ENCODE assay signal across 8 cellular contexts in the genomic region with DNA sequence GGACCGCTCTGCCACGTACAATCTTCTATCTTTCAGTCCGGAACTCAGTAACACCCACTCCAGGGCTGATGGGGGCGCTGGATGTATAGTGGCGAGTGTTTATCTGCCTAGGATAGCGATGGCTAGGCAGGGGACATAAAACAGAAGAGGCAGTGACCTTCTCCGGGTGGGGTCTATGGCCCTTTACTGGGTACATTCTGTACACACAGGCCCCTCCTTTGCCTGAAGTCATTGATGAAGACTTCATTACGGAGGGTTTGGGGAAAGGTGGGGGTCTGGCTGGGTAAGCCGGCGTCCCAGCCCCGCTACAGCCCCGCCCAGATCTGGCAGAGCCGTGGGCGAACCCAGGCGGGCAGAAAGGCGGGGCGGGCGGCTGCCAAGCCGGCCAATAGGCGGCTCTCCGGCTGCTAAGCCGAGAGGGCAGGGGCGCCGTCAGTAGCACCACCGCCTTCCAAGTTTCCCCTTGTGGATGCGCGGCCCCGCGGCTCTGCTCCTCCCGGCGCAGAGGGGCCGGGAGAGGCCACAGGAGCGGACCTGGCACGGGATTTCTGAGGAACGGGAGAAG. TPM values are rescaled to one million over a fixed set of nuclear protein-coding genes. Genes with fewer than 3 reads are reported as not detected.
DNase-seq lines count a peak whose midpoint lies in the region; ATAC-seq and TF ChIP-seq lines count a peak whose summit lies in the region.

A gene with protein sequence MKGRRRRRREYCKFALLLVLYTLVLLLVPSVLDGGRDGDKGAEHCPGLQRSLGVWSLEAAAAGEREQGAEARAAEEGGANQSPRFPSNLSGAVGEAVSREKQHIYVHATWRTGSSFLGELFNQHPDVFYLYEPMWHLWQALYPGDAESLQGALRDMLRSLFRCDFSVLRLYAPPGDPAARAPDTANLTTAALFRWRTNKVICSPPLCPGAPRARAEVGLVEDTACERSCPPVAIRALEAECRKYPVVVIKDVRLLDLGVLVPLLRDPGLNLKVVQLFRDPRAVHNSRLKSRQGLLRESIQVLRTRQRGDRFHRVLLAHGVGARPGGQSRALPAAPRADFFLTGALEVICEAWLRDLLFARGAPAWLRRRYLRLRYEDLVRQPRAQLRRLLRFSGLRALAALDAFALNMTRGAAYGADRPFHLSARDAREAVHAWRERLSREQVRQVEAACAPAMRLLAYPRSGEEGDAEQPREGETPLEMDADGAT (plus strand): TSS at position 435 of the 565 bp plus-strand sequence. CDS start 167 bp downstream, outside the sequence.

- H3K14ac ChIP-seq in mesenchymal stem cell (ENCODE audit: low read length in 2 of 2) = no peak within 1 kb of the TSS

- H3K27me3 ChIP-seq in endodermal cell (ENCODE audit: control insufficient read depth, insufficient read depth, low read length, poor library complexity, severe bottlenecking) = peaks cover 9% of the 10 kb centered on the region
- peaks cover 0 to 11% of the 10 kb centered on the region in 2 experiments for H3K27me3 ChIP-seq in mesenchymal stem cell (ENCODE audit: control insufficient read depth in 1 of 2, insufficient read depth in 1 of 2, low read length in 2 of 2)

- CTCF ChIA-PET in activated CD8-positive, alpha-beta memory T cell treated with anti-CD3 and anti-CD28 coated beads, Interleukin-2, amount 10 ng/mL, durations not matched to agents 7 days and 5 days (lab: Charles Lee) = interaction anchor here (0.6 to 2.3 kb wide), 5 partner anchors 11 to 331 kb away, joined by 3 to 10 read pairs (median 4); no protein-coding TSS in a partner anchor

- WGBS in endodermal cell (ENCODE audit: insufficient coverage in 1 of 2, insufficient read length in 1 of 2), 2 experiments = 2% methylated on average over 33 of the region's 35 CpGs; no CpG with 5 or more reads in 1 of the 2 experiments
- 0% methylated on average over 14 of the region's 35 CpGs for WGBS in mesenchymal stem cell

- DNase-seq in Ammon's horn (ENCODE audit: low spot score) (peak; percentile 49), NCI-H82 treated with DMSO at 0.1 percent for 48 hours (lab: John Stamatoyannopoulos, UW; ENCODE audit: unreplicated experiment) (peak; percentile 49), endodermal cell (peak; percentile 85), mesenchymal stem cell (peak; percentile 77)
- DNase-seq in activated CD8-positive, alpha-beta memory T cell treated with anti-CD3 and anti-CD28 coated beads, Interleukin-2, amount 10 ng/mL, durations not matched to agents 7 days and 5 days = peak; percentile 76

- no peak within 1 kb of the TSS for H2BK5ac ChIP-seq in mesenchymal stem cell (ENCODE audit: low read depth, low read length, poor library complexity, severe bottlenecking)

- peak within 1 kb of the TSS in 1 of 2 experiments; percentile 14 for H3K23ac ChIP-seq in mesenchymal stem cell (ENCODE audit: low read length in 2 of 2)

- H3K4me3 ChIP-seq in endodermal cell (ENCODE audit: low read length) = peak within 1 kb of the TSS; percentile 66
- peak within 1 kb of the TSS; percentile 71 to 83 for H3K4me3 ChIP-seq in mesenchymal stem cell (ENCODE audit: insufficient read depth in 1 of 2, low read depth in 1 of 2, low read length in 2 of 2)

- peak; percentile 46 for TF ChIP-seq POLR2A in GM19099 (IDR thresholded peaks at IDR 0.05; ENCODE audit: extremely low read depth, insufficient read length, low read depth)

- peaks cover 11% of the 10 kb centered on the region for H3K36me3 Mint-ChIP-seq in activated CD8-positive, alpha-beta memory T cell treated with anti-CD3 and anti-CD28 coated beads, Interleukin-2, amount 10 ng/mL, durations not matched to agents 7 days and 5 days
- H3K36me3 Mint-ChIP-seq in endodermal cell (ENCODE audit: low read depth) = no peaks in the 10 kb centered on the region
- H3K36me3 Mint-ChIP-seq in stimulated activated memory B cell treated with anti-CD40 and anti-IgM and Interleukin-4, amounts not matched to agents 10 μg/mL and 1 μg/mL and 100 μg/mL, for 72 hours = no peaks in the 10 kb centered on the region

- no peaks in the 10 kb centered on the region for H3K27me3 Mint-ChIP-seq in activated CD8-positive, alpha-beta memory T cell treated with anti-CD3 and anti-CD28 coated beads, Interleukin-2, amount 10 ng/mL, durations not matched to agents 7 days and 5 days
- H3K27me3 Mint-ChIP-seq in endodermal cell (ENCODE audit: insufficient read depth) = peaks cover 13% of the 10 kb centered on the region
- no peaks in the 10 kb centered on the region for H3K27me3 Mint-ChIP-seq in stimulated activated memory B cell treated with anti-CD40 and anti-IgM and Interleukin-4, amounts not matched to agents 10 μg/mL and 1 μg/mL and 100 μg/mL, for 72 hours

- peaks cover 38% of the 10 kb centered on the region for H3K4me1 Mint-ChIP-seq in activated CD8-positive, alpha-beta memory T cell treated with anti-CD3 and anti-CD28 coated beads, Interleukin-2, amount 10 ng/mL, durations not matched to agents 7 days and 5 days
- H3K4me1 Mint-ChIP-seq in endodermal cell = peaks cover 20% of the 10 kb centered on the region
- peaks cover 48% of the 10 kb centered on the region for H3K4me1 Mint-ChIP-seq in stimulated activated memory B cell treated with anti-CD40 and anti-IgM and Interleukin-4, amounts not matched to agents 10 μg/mL and 1 μg/mL and 100 μg/mL, for 72 hours

- H2AK5ac ChIP-seq in mesenchymal stem cell (ENCODE audit: low read length, severe bottlenecking) = no peak within 1 kb of the TSS

- H3K36me3 ChIP-seq in endodermal cell (ENCODE audit: control insufficient read depth, insufficient read depth, low read length) (no peaks in the 10 kb centered on the region), mesenchymal stem cell (ENCODE audit: control insufficient read depth in 1 of 2, insufficient read depth in 2 of 2, low read depth in 1 of 2, low read length in 2 of 2) (no peaks in the 10 kb centered on the region)

- no peaks in the 10 kb centered on the region for H3K9me3 ChIP-seq in endodermal cell (ENCODE audit: control insufficient read depth, low read length)
- no peaks in the 10 kb centered on the region for H3K9me3 ChIP-seq in mesenchymal stem cell (ENCODE audit: control insufficient read depth, low read length)

- no peaks in the 10 kb centered on the region for H3K9me3 Mint-ChIP-seq in activated CD8-positive, alpha-beta memory T cell treated with anti-CD3 and anti-CD28 coated beads, Interleukin-2, amount 10 ng/mL, durations not matched to agents 7 days and 5 days (ENCODE audit: low read depth)
- H3K9me3 Mint-ChIP-seq in endodermal cell = peaks cover 56% of the 10 kb centered on the region
- no peaks in the 10 kb centered on the region for H3K9me3 Mint-ChIP-seq in stimulated activated memory B cell treated with anti-CD40 and anti-IgM and Interleukin-4, amounts not matched to agents 10 μg/mL and 1 μg/mL and 100 μg/mL, for 72 hours

- H3K18ac ChIP-seq in mesenchymal stem cell (ENCODE audit: low read depth in 1 of 2, low read length in 2 of 2) = peak within 1 kb of the TSS; percentile 54 to 73

- H4K91ac ChIP-seq in mesenchymal stem cell (ENCODE audit: low read length) = peak within 1 kb of the TSS; percentile 27

- peak within 1 kb of the TSS; percentile 61 for H2AFZ ChIP-seq in mesenchymal stem cell (ENCODE audit: low read depth, low read length)

- peak; percentile 42 for TF ChIP-seq CTCF in endodermal cell (conservative IDR thresholded peaks at IDR 0.05)

- H3K4me3 Mint-ChIP-seq in activated CD8-positive, alpha-beta memory T cell treated with anti-CD3 and anti-CD28 coated beads, Interleukin-2, amount 10 ng/mL, durations not matched to agents 7 days and 5 days = peak within 1 kb of the TSS; percentile 75
- peak within 1 kb of the TSS; percentile 58 for H3K4me3 Mint-ChIP-seq in endodermal cell
- peak within 1 kb of the TSS; percentile 86 for H3K4me3 Mint-ChIP-seq in stimulated activated memory B cell treated with anti-CD40 and anti-IgM and Interleukin-4, amounts not matched to agents 10 μg/mL and 1 μg/mL and 100 μg/mL, for 72 hours

- H2BK12ac ChIP-seq in mesenchymal stem cell (ENCODE audit: low read length in 2 of 2) = no peak within 1 kb of the TSS

- no peak within 1 kb of the TSS for H3K27ac ChIP-seq in endodermal cell (ENCODE audit: low read depth, low read length)
- peak within 1 kb of the TSS; percentile 32 for H3K27ac ChIP-seq in mesenchymal stem cell (ENCODE audit: low read length, poor library complexity, severe bottlenecking)

- ATAC-seq in HG03432 (IDR thresholded peaks at IDR 0.05; ENCODE audit: unreplicated experiment) = peak; percentile 64
- ATAC-seq in activated CD8-positive, alpha-beta memory T cell treated with anti-CD3 and anti-CD28 coated beads, Interleukin-2, amount 10 ng/mL, durations not matched to agents 7 days and 5 days = peak; percentile 74
- peak; percentile 79 for ATAC-seq in stimulated activated memory B cell treated with anti-CD40 and anti-IgM and Interleukin-4, amounts not matched to agents 10 μg/mL and 1 μg/mL and 100 μg/mL, for 72 hours

- H3K4ac ChIP-seq in mesenchymal stem cell (ENCODE audit: low read depth in 1 of 2, low read length in 2 of 2) = no peak within 1 kb of the TSS

- no peak within 1 kb of the TSS for H2BK120ac ChIP-seq in mesenchymal stem cell (ENCODE audit: low read depth, low read length)

- peaks cover 4% of the 10 kb centered on the region for H3K79me1 ChIP-seq in mesenchymal stem cell (replicated peaks; ENCODE audit: low read length, poor library complexity, severe bottlenecking)

- peak within 1 kb of the TSS; percentile 72 for H4K8ac ChIP-seq in mesenchymal stem cell (ENCODE audit: low read length)

- no peak within 1 kb of the TSS for H2BK15ac ChIP-seq in mesenchymal stem cell (ENCODE audit: low read depth, poor library complexity, severe bottlenecking)

- H3K4me2 ChIP-seq in mesenchymal stem cell (ENCODE audit: low read length, poor library complexity, severe bottlenecking) = peak within 1 kb of the TSS; percentile 92

- H3K4me1 ChIP-seq in endodermal cell (ENCODE audit: control insufficient read depth, insufficient read depth, low read length) (no peaks in the 10 kb centered on the region), mesenchymal stem cell (ENCODE audit: control insufficient read depth, insufficient read depth, low read depth, low read length) (peaks cover 13% of the 10 kb centered on the region)

- H3K9ac ChIP-seq in endodermal cell (ENCODE audit: extremely low read depth, low read length, poor library complexity, severe bottlenecking) = peak within 1 kb of the TSS; percentile 3
- H3K9ac ChIP-seq in mesenchymal stem cell (ENCODE audit: low read length) = peak within 1 kb of the TSS; percentile 79

- peak within 1 kb of the TSS; percentile 82 for H3K27ac Mint-ChIP-seq in activated CD8-positive, alpha-beta memory T cell treated with anti-CD3 and anti-CD28 coated beads, Interleukin-2, amount 10 ng/mL, durations not matched to agents 7 days and 5 days
- H3K27ac Mint-ChIP-seq in endodermal cell = peak within 1 kb of the TSS; percentile 35
- peak within 1 kb of the TSS; percentile 85 for H3K27ac Mint-ChIP-seq in stimulated activated memory B cell treated with anti-CD40 and anti-IgM and Interleukin-4, amounts not matched to agents 10 μg/mL and 1 μg/mL and 100 μg/mL, for 72 hours

RNA-seq across cellular contexts. Expression of the gene that starts here (rescaled TPM):
- 1 to 10 TPM; 4.6 to 5.9 TPM for total RNA-seq in activated CD8-positive, alpha-beta memory T cell treated with anti-CD3 and anti-CD28 coated beads, Interleukin-2, amount 10 ng/mL, durations not matched to agents 7 days and 5 days
- total RNA-seq in endodermal cell = 1 to 10 TPM; 1.6 to 4.2 TPM
- 1.7 TPM for polyA plus RNA-seq in endodermal cell (2013, experiment 1 of 2)
- 2.2 TPM for polyA plus RNA-seq in endodermal cell (2013, experiment 2 of 2)
- polyA plus RNA-seq in mesenchymal stem cell (2013, experiment 1 of 2) = 3.1 TPM
- 3.4 TPM for polyA plus RNA-seq in mesenchymal stem cell (2013, experiment 2 of 2)

Comparison
In these comparisons a context has a peak if more than half of its experiments do, and no peak if none do; other contexts are left out.
1. H3K27ac Mint-ChIP-seq: peak in every context shown above with its lines; median percentile 85 in stimulated activated memory B cell treated with anti-CD40 and anti-IgM and Interleukin-4, amounts not matched to agents 10 μg/mL and 1 μg/mL and 100 μg/mL, for 72 hours; 82 in activated CD8-positive, alpha-beta memory T cell treated with anti-CD3 and anti-CD28 coated beads, Interleukin-2, amount 10 ng/mL, durations not matched to agents 7 days and 5 days; 35 in endodermal cell.